13 cellular contexts compared by ENCODE assay signal in the genomic region with DNA sequence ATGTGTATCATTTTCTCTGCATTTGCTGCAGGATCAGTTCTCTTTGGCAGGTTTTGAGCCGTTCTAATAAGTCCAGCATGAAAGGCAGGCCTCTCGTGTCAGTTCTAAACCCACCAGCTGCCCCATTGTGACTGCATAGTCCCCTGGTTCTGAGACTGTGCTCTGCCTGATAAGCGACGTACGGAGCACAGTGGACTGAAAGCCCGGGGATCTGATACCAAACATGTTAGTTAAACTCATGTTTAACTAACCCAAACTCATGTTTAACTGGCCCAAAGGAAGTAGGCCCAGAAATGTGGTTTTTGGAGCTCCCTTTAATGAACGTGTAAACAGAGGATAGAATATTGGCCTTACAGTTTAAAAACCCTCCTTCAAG.
DNase-seq lines count a peak whose midpoint lies in the region; ATAC-seq, FAIRE-seq and TF ChIP-seq lines count a peak whose summit lies in the region.
"Had no signal": no experiment of that assay in that cellular context is flagged by ENCODE, and none has a peak within 500 bp of the region (broad histone marks: within the 10 kb centered on the region; RNA-seq: fewer than 3 reads in every experiment).

No MANE protein-coding gene starts in this region.

- H3K9me2 ChIP-seq in HCT116 (ENCODE audit: insufficient read depth) = no peaks in the 10 kb centered on the region

- POLR2A ChIA-PET in HCT116 (lab: Charles Lee) (interaction anchor here (0.8 to 1.7 kb wide), 5 partner anchors 8 to 468 kb away, joined by 3 to 6 read pairs (median 3); a partner anchor contains a TSS), activated B cell treated with CpG ODN at 0.5 μM for 24 hours (lab: Charles Lee) (interaction anchor here (0.5 to 1.8 kb wide), 3 partner anchors 63 to 98 kb away, joined by 3 to 6 read pairs (median 5); a partner anchor contains a TSS)

- DNase-seq in NCI-H82 (lab: John Stamatoyannopoulos, UW) (peak; percentile 43), NCI-H82 treated with DMSO at 0.1 percent for 48 hours (lab: John Stamatoyannopoulos, UW; ENCODE audit: unreplicated experiment) (no peak), HCT116 (ENCODE audit: low read depth, low spot score) (no peak), activated B cell treated with CpG ODN at 0.5 μM for 24 hours (no peak), D721Med (ENCODE audit: insufficient read length, low spot score) (no peak), OCI-M1 (lab: John Stamatoyannopoulos, UW) (no peak), head of caudate nucleus (no peak)
- DNase-seq: MM.1S, NCI-H2171, upper lobe of right lung had no signal

- H3K27me3 ChIP-seq in HCT116 (ENCODE audit: insufficient read depth, low read length) (no peaks in the 10 kb centered on the region), mucosa of rectum (ENCODE audit: control insufficient read depth in 2 of 2, insufficient read depth in 2 of 2, low read length in 2 of 2) (no peaks in the 10 kb centered on the region)

- TF ChIP-seq POLR2A in HCT116 (IDR thresholded peaks at IDR 0.05; ENCODE audit: borderline replicate concordance, extremely low read depth, insufficient read depth, insufficient read length) = no peak

- peak overlapping the region; percentile 73 for H3K4me2 ChIP-seq in HCT116 (ENCODE audit: low read length)

- H3K79me2 ChIP-seq in HCT116 (ENCODE audit: insufficient read depth, low read length) = no peaks in the 10 kb centered on the region

- H3K36me3 ChIP-seq in HCT116 (ENCODE audit: control insufficient read depth in 1 of 2, insufficient read depth in 2 of 2, low read length in 2 of 2) (no peaks in the 10 kb centered on the region), mucosa of rectum (ENCODE audit: control insufficient read depth in 2 of 2, insufficient read depth in 2 of 2, low read length in 2 of 2) (no peaks in the 10 kb centered on the region)
- H3K36me3 ChIP-seq: upper lobe of right lung had no signal

- H3K9me3 ChIP-seq in HCT116 (ENCODE audit: control insufficient read depth in 1 of 2, insufficient read depth in 1 of 2, low read depth in 1 of 2, low read length in 2 of 2) (no peaks in the 10 kb centered on the region), mucosa of rectum (ENCODE audit: control insufficient read depth in 2 of 2, low read length in 2 of 2) (no peaks in the 10 kb centered on the region)
- H3K9me3 ChIP-seq: upper lobe of right lung had no signal

- H2AFZ ChIP-seq in HCT116 (ENCODE audit: low read depth, low read length, poor library complexity, severe bottlenecking) = peak overlapping the region; percentile 10

- peaks cover 1% of the 10 kb centered on the region for H3K27me3 Mint-ChIP-seq in activated B cell treated with CpG ODN at 0.5 μM for 24 hours

- peaks cover 11% of the 10 kb centered on the region for H3K4me1 Mint-ChIP-seq in activated B cell treated with CpG ODN at 0.5 μM for 24 hours

- CTCF ChIA-PET in HCT116 (lab: Charles Lee) = interaction anchor here (0.7 to 1.6 kb wide), 2 partner anchors 27 to 145 kb away, joined by 3 read pairs; a partner anchor contains a TSS
- CTCF ChIA-PET in activated B cell treated with CpG ODN at 0.5 μM for 24 hours (lab: Charles Lee) = no interaction called here

- no peaks in the 10 kb centered on the region for H3K9me3 Mint-ChIP-seq in activated B cell treated with CpG ODN at 0.5 μM for 24 hours
- H3K9me3 Mint-ChIP-seq: CD8-positive, alpha-beta T cell had no signal

- no peak for TF ChIP-seq RAD21 in HCT116 (IDR thresholded peaks at IDR 0.05; ENCODE audit: low read depth)

- peak overlapping the region; percentile 44 for H3K9ac ChIP-seq in HCT116 (ENCODE audit: low read length)
- H3K9ac ChIP-seq in mucosa of rectum (ENCODE audit: low read depth in 1 of 2, low read length in 2 of 2) = no peak overlapping the region

- peak overlapping the region; percentile 26 for H3K27ac Mint-ChIP-seq in activated B cell treated with CpG ODN at 0.5 μM for 24 hours
- H3K27ac Mint-ChIP-seq: CD8-positive, alpha-beta T cell had no signal

- intact Hi-C loops in HCT116 (cut with micrococcal nuclease) = no loop called here
- intact Hi-C loops in activated B cell treated with CpG ODN at 0.5 μM for 24 hours (cut with micrococcal nuclease) = no loop called here
- intact Hi-C loops in head of caudate nucleus (cut with DNase I) = no loop called here

- H3K27ac ChIP-seq in HCT116 (ENCODE audit: low read depth, low read length) (peak overlapping the region; percentile 61; the same call in 1 of the 2 replicates), mucosa of rectum (ENCODE audit: low read depth in 2 of 2, low read length in 2 of 2) (peak overlapping the region; percentile 89 to 93)
- H3K27ac ChIP-seq: upper lobe of right lung had no signal

- no peaks in the 10 kb centered on the region for H3K36me3 Mint-ChIP-seq in activated B cell treated with CpG ODN at 0.5 μM for 24 hours (ENCODE audit: low read depth)
- H3K36me3 Mint-ChIP-seq: CD8-positive, alpha-beta T cell had no signal

- RAD21 ChIA-PET in HCT116 (lab: Charles Lee; ENCODE audit: low non-redundant PET in 1 of 2, low total read pairs in 2 of 2, uncharacterized antibody in 2 of 2, unreplicated experiment in 2 of 2) = interaction anchor here in 1 of 2 experiments (1.0 kb wide), 1 partner anchor 27 kb away, joined by 3 read pairs; no protein-coding TSS in a partner anchor

- H4K20me1 ChIP-seq in HCT116 (ENCODE audit: insufficient read depth) = no peaks in the 10 kb centered on the region

- H3K4me3 ChIP-seq in HCT116 (replicated peaks in 1 of 2; ENCODE audit: low read depth in 1 of 2, low read length in 2 of 2) (peak overlapping the region in 1 of 2 experiments; percentile 42; a peak in 2 of 4 replicates), mucosa of rectum (ENCODE audit: low read length in 2 of 2) (no peak overlapping the region)
- H3K4me3 ChIP-seq: upper lobe of right lung had no signal

- peaks cover 36 to 40% of the 10 kb centered on the region in 2 experiments for H3K4me1 ChIP-seq in HCT116 (ENCODE audit: control insufficient read depth in 1 of 2, insufficient read depth in 2 of 2, low read length in 2 of 2)
- peaks cover 11 to 37% of the 10 kb centered on the region in 2 donors for H3K4me1 ChIP-seq in mucosa of rectum (ENCODE audit: control insufficient read depth in 2 of 2, insufficient read depth in 2 of 2, low read length in 2 of 2)
- H3K4me1 ChIP-seq: upper lobe of right lung had no signal

- TF ChIP-seq CTCF in HCT116 (IDR thresholded peaks at IDR 0.05 in 2 of 3, conservative IDR thresholded peaks at IDR 0.05 in 1 of 3; ENCODE audit: borderline replicate concordance in 1 of 3, insufficient read depth in 1 of 3, low read depth in 2 of 3, low read length in 2 of 3) (no peak), activated B cell treated with CpG ODN at 0.5 μM for 24 hours (IDR thresholded peaks at IDR 0.05) (no peak), D721Med (IDR thresholded peaks at IDR 0.05; ENCODE audit: insufficient read depth, missing control alignments) (no peak)

- FAIRE-seq in D721Med (lab: Jason Lieb, UNC) = no peak
- FAIRE-seq: H1 had no signal

- ATAC-seq in HCT116 (peak; percentile 9), activated B cell treated with CpG ODN at 0.5 μM for 24 hours (ENCODE audit: low read depth) (no peak)
- ATAC-seq: upper lobe of right lung had no signal

- BruUV-seq in HCT116 (replicated peaks; lab: Mats Ljungman, UMichigan) = no TSS peak

- no peak overlapping the region for H3K4me3 Mint-ChIP-seq in activated B cell treated with CpG ODN at 0.5 μM for 24 hours
- H3K4me3 Mint-ChIP-seq: CD8-positive, alpha-beta T cell had no signal

TF ChIP-seq in HCT116, 20 proteins besides CTCF, POLR2A, EP300 and RAD21 (continues in another document):
- TF ChIP-seq EZH2phosphoT487 (IDR thresholded peaks at IDR 0.05; ENCODE audit: borderline replicate concordance) = no peak
- no peak for TF ChIP-seq SP1 (IDR thresholded peaks at IDR 0.05; ENCODE audit: low read depth)
- no peak for TF ChIP-seq SIN3A (IDR thresholded peaks at IDR 0.05; ENCODE audit: low read depth)
- TF ChIP-seq ELF1 (IDR thresholded peaks at IDR 0.05; ENCODE audit: borderline replicate concordance, low read depth) = no peak
- TF ChIP-seq, protein P1, sequence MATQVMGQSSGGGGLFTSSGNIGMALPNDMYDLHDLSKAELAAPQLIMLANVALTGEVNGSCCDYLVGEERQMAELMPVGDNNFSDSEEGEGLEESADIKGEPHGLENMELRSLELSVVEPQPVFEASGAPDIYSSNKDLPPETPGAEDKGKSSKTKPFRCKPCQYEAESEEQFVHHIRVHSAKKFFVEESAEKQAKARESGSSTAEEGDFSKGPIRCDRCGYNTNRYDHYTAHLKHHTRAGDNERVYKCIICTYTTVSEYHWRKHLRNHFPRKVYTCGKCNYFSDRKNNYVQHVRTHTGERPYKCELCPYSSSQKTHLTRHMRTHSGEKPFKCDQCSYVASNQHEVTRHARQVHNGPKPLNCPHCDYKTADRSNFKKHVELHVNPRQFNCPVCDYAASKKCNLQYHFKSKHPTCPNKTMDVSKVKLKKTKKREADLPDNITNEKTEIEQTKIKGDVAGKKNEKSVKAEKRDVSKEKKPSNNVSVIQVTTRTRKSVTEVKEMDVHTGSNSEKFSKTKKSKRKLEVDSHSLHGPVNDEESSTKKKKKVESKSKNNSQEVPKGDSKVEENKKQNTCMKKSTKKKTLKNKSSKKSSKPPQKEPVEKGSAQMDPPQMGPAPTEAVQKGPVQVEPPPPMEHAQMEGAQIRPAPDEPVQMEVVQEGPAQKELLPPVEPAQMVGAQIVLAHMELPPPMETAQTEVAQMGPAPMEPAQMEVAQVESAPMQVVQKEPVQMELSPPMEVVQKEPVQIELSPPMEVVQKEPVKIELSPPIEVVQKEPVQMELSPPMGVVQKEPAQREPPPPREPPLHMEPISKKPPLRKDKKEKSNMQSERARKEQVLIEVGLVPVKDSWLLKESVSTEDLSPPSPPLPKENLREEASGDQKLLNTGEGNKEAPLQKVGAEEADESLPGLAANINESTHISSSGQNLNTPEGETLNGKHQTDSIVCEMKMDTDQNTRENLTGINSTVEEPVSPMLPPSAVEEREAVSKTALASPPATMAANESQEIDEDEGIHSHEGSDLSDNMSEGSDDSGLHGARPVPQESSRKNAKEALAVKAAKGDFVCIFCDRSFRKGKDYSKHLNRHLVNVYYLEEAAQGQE (IDR thresholded peaks at IDR 0.05; ENCODE audit: low read depth) = no peak
- TF ChIP-seq EGR1 (IDR thresholded peaks at IDR 0.05; ENCODE audit: low read depth) = no peak
- TF ChIP-seq EZH2 (IDR thresholded peaks at IDR 0.05) = no peak
